15 cellular contexts compared by ENCODE assay signal in genomic region chr3:9169951-9170850, GRCh38.
DNase-seq lines count a peak whose midpoint lies in the region; ATAC-seq, FAIRE-seq and TF ChIP-seq lines count a peak whose summit lies in the region.
"Had no signal": no experiment of that assay in that cellular context is flagged by ENCODE, and none has a peak within 500 bp of the region (broad histone marks: within the 10 kb centered on the region; RNA-seq: fewer than 3 reads in every experiment).

No MANE protein-coding gene starts in this region.

- no peaks in the 10 kb centered on the region for H3K4me1 ChIP-seq in HEK293 (ENCODE audit: control insufficient read depth, insufficient read depth, low read length)
- H3K4me1 ChIP-seq in parathyroid adenoma = peaks cover 17% of the 10 kb centered on the region
- H3K4me1 ChIP-seq in hepatocyte (ENCODE audit: insufficient read depth) = peaks cover 8% of the 10 kb centered on the region
- H3K4me1 ChIP-seq in colonic mucosa = no peaks in the 10 kb centered on the region

- DNase-seq in GM12891 (ENCODE audit: insufficient read length, low spot score) = no peak
- peak; percentile 48 for DNase-seq in activated T-helper 2 cell treated with anti-CD3 and anti-CD28 coated beads, Interferon-gamma antibody, Interleukin-2, Interleukin-4, amounts not matched to agents 10 μg/mL and 5 μg/mL and 100 μg/mL, durations not matched to agents 14 hours and 24 hours and 36 hours (ENCODE audit: low spot score)
- no peak for DNase-seq in dedifferentiated amniotic fluid mesenchymal stem cell (ENCODE audit: extremely low spot score)
- DNase-seq in hepatocyte (ENCODE audit: low spot score) = no peak
- DNase-seq in colonic mucosa = no peak
- DNase-seq: effector memory CD4-positive, alpha-beta T cell; GF-D8; left cardiac atrium; NCI-H226; right cardiac atrium; tibial artery had no signal

- no peak for TF ChIP-seq POLR2A in GM12891 (IDR thresholded peaks at IDR 0.05; ENCODE audit: low read depth, low read length)

- H3K9me2 ChIP-seq in hepatocyte (replicated peaks; ENCODE audit: insufficient read depth) = no peaks in the 10 kb centered on the region

- WGBS in hepatocyte (ENCODE audit: low lambda C conversion rate, missing lambda C conversion rate) = 80% methylated on average over 16 of the region's 18 CpGs

- POLR2A ChIA-PET in HEK293 (lab: Yijun Ruan, JAX) = no interaction called here

- peak; percentile 9 for FAIRE-seq in GM12891 (lab: Jason Lieb, UNC)

- no peak overlapping the region for H2AFZ ChIP-seq in parathyroid adenoma
- no peak overlapping the region for H2AFZ ChIP-seq in hepatocyte

- CTCF ChIA-PET in HEK293 (lab: Yijun Ruan, JAX) = no interaction called here

- intact Hi-C loops in activated T-helper 2 cell treated with anti-CD3 and anti-CD28 coated beads, Interferon-gamma antibody, Interleukin-2, Interleukin-4, amounts not matched to agents 10 μg/mL and 5 μg/mL and 100 μg/mL, durations not matched to agents 14 hours and 24 hours and 36 hours (cut with micrococcal nuclease) = loop anchor here (2.0 to 5.0 kb wide), 2 partner anchors 79 to 132 kb away; partner anchors contain the start of gene SRGAP3
- intact Hi-C loops in colonic mucosa (cut with DNase I) = no loop called here

- H3K79me2 ChIP-seq in parathyroid adenoma (no peaks in the 10 kb centered on the region), hepatocyte (no peaks in the 10 kb centered on the region)

- H3K4me2 ChIP-seq in parathyroid adenoma (ENCODE audit: low read length) = peak overlapping the region; percentile 34
- no peak overlapping the region for H3K4me2 ChIP-seq in hepatocyte

- H3K27me3 ChIP-seq in parathyroid adenoma (ENCODE audit: control insufficient read depth, insufficient read depth, low read length) (no peaks in the 10 kb centered on the region), hepatocyte (no peaks in the 10 kb centered on the region), colonic mucosa (no peaks in the 10 kb centered on the region)
- H3K27me3 ChIP-seq: tibial artery had no signal

- no peaks in the 10 kb centered on the region for H3K36me3 Mint-ChIP-seq in activated T-helper 2 cell treated with anti-CD3 and anti-CD28 coated beads, Interferon-gamma antibody, Interleukin-2, Interleukin-4, amounts not matched to agents 10 μg/mL and 5 μg/mL and 100 μg/mL, durations not matched to agents 14 hours and 24 hours and 36 hours (ENCODE audit: low read depth)

- H3K9me3 ChIP-seq in HEK293 (ENCODE audit: control insufficient read depth, insufficient read depth, low read depth, low read length) (no peaks in the 10 kb centered on the region), parathyroid adenoma (ENCODE audit: control insufficient read depth, low read length) (no peaks in the 10 kb centered on the region), hepatocyte (ENCODE audit: low read depth) (no peaks in the 10 kb centered on the region), colonic mucosa (no peaks in the 10 kb centered on the region)
- H3K9me3 ChIP-seq: tibial artery had no signal

- no peaks in the 10 kb centered on the region for H3K27me3 Mint-ChIP-seq in activated T-helper 2 cell treated with anti-CD3 and anti-CD28 coated beads, Interferon-gamma antibody, Interleukin-2, Interleukin-4, amounts not matched to agents 10 μg/mL and 5 μg/mL and 100 μg/mL, durations not matched to agents 14 hours and 24 hours and 36 hours (ENCODE audit: low read depth)

- H3K27ac Mint-ChIP-seq in activated T-helper 2 cell treated with anti-CD3 and anti-CD28 coated beads, Interferon-gamma antibody, Interleukin-2, Interleukin-4, amounts not matched to agents 10 μg/mL and 5 μg/mL and 100 μg/mL, durations not matched to agents 14 hours and 24 hours and 36 hours = no peak overlapping the region

- H3K4me1 Mint-ChIP-seq in activated T-helper 2 cell treated with anti-CD3 and anti-CD28 coated beads, Interferon-gamma antibody, Interleukin-2, Interleukin-4, amounts not matched to agents 10 μg/mL and 5 μg/mL and 100 μg/mL, durations not matched to agents 14 hours and 24 hours and 36 hours (ENCODE audit: low read depth) = peaks cover 30% of the 10 kb centered on the region

- no peaks in the 10 kb centered on the region for H3K9me3 Mint-ChIP-seq in activated T-helper 2 cell treated with anti-CD3 and anti-CD28 coated beads, Interferon-gamma antibody, Interleukin-2, Interleukin-4, amounts not matched to agents 10 μg/mL and 5 μg/mL and 100 μg/mL, durations not matched to agents 14 hours and 24 hours and 36 hours

- TF ChIP-seq CTCF in HEK293 (tag by site-specific recombination; IDR thresholded peaks at IDR 0.05) (no peak), parathyroid adenoma (IDR thresholded peaks at IDR 0.05) (no peak), hepatocyte (IDR thresholded peaks at IDR 0.05; ENCODE audit: poor library complexity) (no peak), colonic mucosa (IDR thresholded peaks at IDR 0.05) (no peak)

- 0 out of 2 replicates have a peak overlapping the region, but pooled peaks have one; percentile 2 for H3K27ac ChIP-seq in HEK293 (ENCODE audit: extremely low read depth, low read depth, low read length)
- no peak overlapping the region for H3K27ac ChIP-seq in parathyroid adenoma
- H3K27ac ChIP-seq in hepatocyte = no peak overlapping the region
- H3K27ac ChIP-seq in colonic mucosa = no peak overlapping the region
- H3K27ac ChIP-seq: C4-2B, tibial artery had no signal

- H3K4me3 ChIP-seq in HEK293 (ENCODE audit: low read depth, low read length) (no peak overlapping the region), parathyroid adenoma (ENCODE audit: low read depth, low read length) (peak overlapping the region; percentile 16), hepatocyte (no peak overlapping the region), colonic mucosa (no peak overlapping the region)
- H3K4me3 ChIP-seq: tibial artery had no signal

- no peaks in the 10 kb centered on the region for H3K36me3 ChIP-seq in HEK293 (ENCODE audit: control insufficient read depth in 2 of 2, insufficient read depth in 1 of 2, low read length in 2 of 2)
- H3K36me3 ChIP-seq in parathyroid adenoma (ENCODE audit: control insufficient read depth, insufficient read depth, low read length) = no peaks in the 10 kb centered on the region
- no peaks in the 10 kb centered on the region for H3K36me3 ChIP-seq in hepatocyte (replicated peaks; ENCODE audit: insufficient read depth, low read depth)
- no peaks in the 10 kb centered on the region for H3K36me3 ChIP-seq in colonic mucosa
- H3K36me3 ChIP-seq: tibial artery had no signal

- H3K9ac ChIP-seq in parathyroid adenoma (no peak overlapping the region), colonic mucosa (ENCODE audit: low read depth in 2 of 2, low read length in 2 of 2) (no peak overlapping the region)

- peak overlapping the region; percentile 45 for H3K4me3 Mint-ChIP-seq in activated T-helper 2 cell treated with anti-CD3 and anti-CD28 coated beads, Interferon-gamma antibody, Interleukin-2, Interleukin-4, amounts not matched to agents 10 μg/mL and 5 μg/mL and 100 μg/mL, durations not matched to agents 14 hours and 24 hours and 36 hours (ENCODE audit: low read depth)

- no peak for ATAC-seq in HG03354 (IDR thresholded peaks at IDR 0.05; ENCODE audit: poor library complexity, severe bottlenecking, unreplicated experiment)
- ATAC-seq: left cardiac atrium had no signal

- H4K20me1 ChIP-seq in hepatocyte (ENCODE audit: insufficient read depth, poor library complexity, severe bottlenecking) = no peaks in the 10 kb centered on the region

TF ChIP-seq in GM12891, 5 proteins besides CTCF, POLR2A, EP300 and RAD21:
- TF ChIP-seq POLR2AphosphoS5 (IDR thresholded peaks at IDR 0.05; ENCODE audit: low read depth, low read length) = no peak

TF ChIP-seq in HEK293, 187 proteins besides CTCF, POLR2A, EP300 and RAD21 (continues in another document):
- TF ChIP-seq, protein P1, sequence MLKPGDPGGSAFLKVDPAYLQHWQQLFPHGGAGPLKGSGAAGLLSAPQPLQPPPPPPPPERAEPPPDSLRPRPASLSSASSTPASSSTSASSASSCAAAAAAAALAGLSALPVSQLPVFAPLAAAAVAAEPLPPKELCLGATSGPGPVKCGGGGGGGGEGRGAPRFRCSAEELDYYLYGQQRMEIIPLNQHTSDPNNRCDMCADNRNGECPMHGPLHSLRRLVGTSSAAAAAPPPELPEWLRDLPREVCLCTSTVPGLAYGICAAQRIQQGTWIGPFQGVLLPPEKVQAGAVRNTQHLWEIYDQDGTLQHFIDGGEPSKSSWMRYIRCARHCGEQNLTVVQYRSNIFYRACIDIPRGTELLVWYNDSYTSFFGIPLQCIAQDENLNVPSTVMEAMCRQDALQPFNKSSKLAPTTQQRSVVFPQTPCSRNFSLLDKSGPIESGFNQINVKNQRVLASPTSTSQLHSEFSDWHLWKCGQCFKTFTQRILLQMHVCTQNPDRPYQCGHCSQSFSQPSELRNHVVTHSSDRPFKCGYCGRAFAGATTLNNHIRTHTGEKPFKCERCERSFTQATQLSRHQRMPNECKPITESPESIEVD (tag by site-specific recombination; IDR thresholded peaks at IDR 0.05) = no peak
- no peak for TF ChIP-seq ZNF645 (tag by site-specific recombination; IDR thresholded peaks at IDR 0.05)
- TF ChIP-seq ZNF19 (tag by site-specific recombination; IDR thresholded peaks at IDR 0.05; ENCODE audit: low read depth) = no peak
- no peak for TF ChIP-seq ZNF654 (tag by site-specific recombination; IDR thresholded peaks at IDR 0.05; ENCODE audit: low read depth)
- TF ChIP-seq ZNF629 (tag by site-specific recombination; IDR thresholded peaks at IDR 0.05) = no peak
- TF ChIP-seq ZNF24 (tag by site-specific recombination; IDR thresholded peaks at IDR 0.05) = no peak
